Comparison of ENCODE assay signal across 8 cellular contexts in genomic region chr2:174336403-174337336, GRCh38. TPM values are rescaled to one million over a fixed set of nuclear protein-coding genes. Genes with fewer than 3 reads are reported as not detected.
A peak's percentile ranks its signal among the peaks of the same experiment; 100 is the strongest.
DNase-seq lines count a peak whose midpoint lies in the region; ATAC-seq and TF ChIP-seq lines count a peak whose summit lies in the region.

No MANE protein-coding gene starts in this region.

- intact Hi-C loops in stomach (cut with DNase I; ENCODE audit: low total_unique reads), result no loop called here

- H3K9ac ChIP-seq in iPS-18a (ENCODE audit: low read length), result no peak overlapping the region

- no peaks in the 10 kb centered on the region for H3K9me3 ChIP-seq in iPS-18a (ENCODE audit: control insufficient read depth, low read depth, low read length)
- peaks cover 0 to 24% (median 3%) of the 10 kb centered on the region in 4 donors for H3K9me3 ChIP-seq in stomach

- H3K36me3 ChIP-seq in H7 (replicated peaks; ENCODE audit: control insufficient read depth, insufficient read depth, low read length) (no peaks in the 10 kb centered on the region), iPS-18a (ENCODE audit: control insufficient read depth, low read depth, low read length) (no peaks in the 10 kb centered on the region), stomach (no peaks in the 10 kb centered on the region)

- H3K27ac ChIP-seq in iPS-18a (ENCODE audit: low read length) (no peak overlapping the region), stomach (no peak overlapping the region)

- H3K4me1 ChIP-seq in iPS-18a (ENCODE audit: control insufficient read depth, low read depth, low read length) (peaks cover 57% of the 10 kb centered on the region), stomach (peaks cover 63 to 77% (median 70%) of the 10 kb centered on the region in 4 donors)

- no peak for TF ChIP-seq POLR2A in stomach (IDR thresholded peaks at IDR 0.05)

- DNase-seq in EH (ENCODE audit: low read depth), result peak; percentile 11
- DNase-seq in H7, result peak; percentile 91
- DNase-seq in NCI-H446 (lab: John Stamatoyannopoulos, UW), result peak; percentile 29 to 77
- DNase-seq in activated gamma-delta T cell treated with Interleukin-2 at 50 U/mL for 16 hours, result peak; percentile 20
- DNase-seq in stomach, result no peak

- 2 to 3% (median 2%) methylated on average over 47 to 113 of the region's 113 CpGs for WGBS in stomach, 5 donors

- no peak for ATAC-seq in GM21447 (IDR thresholded peaks at IDR 0.05; ENCODE audit: unreplicated experiment)
- no peak for ATAC-seq in GM18517 (IDR thresholded peaks at IDR 0.05; ENCODE audit: unreplicated experiment)

- TF ChIP-seq EP300 in stomach (IDR thresholded peaks at IDR 0.05), result no peak

- H3K27me3 ChIP-seq in H7 (ENCODE audit: control insufficient read depth, insufficient read depth, low read length) (peaks cover 96% of the 10 kb centered on the region), iPS-18a (ENCODE audit: control insufficient read depth, insufficient read depth, low read length) (peaks cover 99% of the 10 kb centered on the region), stomach (peaks cover 73 to 100% (median 100%) of the 10 kb centered on the region in 3 donors)

- TF ChIP-seq CTCF in stomach (IDR thresholded peaks at IDR 0.05), result no peak

- H3K4me3 ChIP-seq in H7 (ENCODE audit: insufficient read depth, low read depth, low read length) (peak overlapping the region; percentile 45), iPS-18a (ENCODE audit: low read length) (peak overlapping the region; percentile 48), stomach (peak overlapping the region; percentile 22 to 51 (median 34))

RNA-seq across cellular contexts. Expression of gene SP9, which starts 1.9 kb away (rescaled TPM):
- total RNA-seq in H7 (2014; rRNA removed; shearing (Covaris generic)), result 0.10 and 0.15 TPM in 2 replicates
- not detected for total RNA-seq in stomach
- polyA plus RNA-seq in stomach, result not detected

RNA-seq across cellular contexts. Expression of gene SCRN3, which starts 58.9 kb away (rescaled TPM):
- total RNA-seq in H7 (2014; rRNA removed; shearing (Covaris generic)), result 12.1 TPM in 2 replicates
- total RNA-seq in stomach, result 10 to 100 TPM in 3 of 5 donors, 1 to 10 TPM in 2; 4.3 to 39.7 (median 20.3) TPM
- 10 to 100 TPM in 2 of 3 donors, 1 to 10 TPM in 1; 9.9 to 15.8 (median 13.2) TPM for polyA plus RNA-seq in stomach
